In genomic region chr14:32202941-32203882, GRCh38 we compare ENCODE assay signal across 8 cellular contexts. TPM values are rescaled to one million over a fixed set of nuclear protein-coding genes. Genes with fewer than 3 reads are reported as not detected.
A peak's percentile ranks its signal among the peaks of the same experiment; 100 is the strongest.
DNase-seq lines count a peak whose midpoint lies in the region; ATAC-seq and TF ChIP-seq lines count a peak whose summit lies in the region.

Gene RNU6-8 (minus strand): TSS chr14:32203269.

- H3F3A ChIP-seq in GM23338 (replicated peaks; ENCODE audit: low read depth) (no peaks in the 10 kb centered on the region), neural cell (ENCODE audit: insufficient read depth, low read length, poor library complexity, severe bottlenecking) (peaks cover 8% of the 10 kb centered on the region)

- H3K27me3 ChIP-seq in GM23338 (ENCODE audit: insufficient read depth), result peaks cover 7% of the 10 kb centered on the region; the same call in 1 of the 2 replicates
- no peaks in the 10 kb centered on the region for H3K27me3 ChIP-seq in Karpas-422 (ENCODE audit: low read length)
- H3K27me3 ChIP-seq in neural cell (ENCODE audit: insufficient read depth, low read depth, low read length), result no peaks in the 10 kb centered on the region

- peak within 1 kb of the TSS; percentile 90 for H3K4me3 Mint-ChIP-seq in GM23338
- peak within 1 kb of the TSS; percentile 86 to 97 for H3K4me3 Mint-ChIP-seq in stimulated activated naive CD8-positive, alpha-beta T cell treated with anti-CD3 and anti-CD28 coated beads, Interleukin-15, amount 100 ng/mL, for 72 hours

- H3K4me3 ChIP-seq in GM23338 (peak within 1 kb of the TSS; percentile 67), Karpas-422 (ENCODE audit: low read length) (peak within 1 kb of the TSS; percentile 79), fibroblast of villous mesenchyme (ENCODE audit: low read depth, low read length) (peak within 1 kb of the TSS; percentile 77), neural cell (ENCODE audit: low read length) (peak within 1 kb of the TSS; percentile 90)

- no peaks in the 10 kb centered on the region for H3K9me3 Mint-ChIP-seq in GM23338
- H3K9me3 Mint-ChIP-seq in stimulated activated naive CD8-positive, alpha-beta T cell treated with anti-CD3 and anti-CD28 coated beads, Interleukin-15, amount 100 ng/mL, for 72 hours, result no peaks in the 10 kb centered on the region

- peak within 1 kb of the TSS; percentile 74 for H3K9ac ChIP-seq in Karpas-422 (ENCODE audit: low read length)
- H3K9ac ChIP-seq in neural cell (ENCODE audit: low read length), result peak within 1 kb of the TSS; percentile 77

- H3K36me3 ChIP-seq in GM23338 (ENCODE audit: insufficient read depth) (no peaks in the 10 kb centered on the region), Karpas-422 (ENCODE audit: insufficient read depth, low read length) (no peaks in the 10 kb centered on the region), neural cell (ENCODE audit: insufficient read depth, low read length) (no peaks in the 10 kb centered on the region)

- ATAC-seq in GM23338, result peak; percentile 78
- ATAC-seq in stimulated activated naive CD8-positive, alpha-beta T cell treated with anti-CD3 and anti-CD28 coated beads, Interleukin-15, amount 100 ng/mL, for 72 hours, result peak; percentile 85

- DNase-seq in Daoy (ENCODE audit: low read depth) (peak; percentile 94), GM23338 (ENCODE audit: low spot score) (peak; percentile 95), Karpas-422 (peak; percentile 98), RWPE1 (ENCODE audit: low spot score) (peak; percentile 83), fibroblast of villous mesenchyme (ENCODE audit: low read depth) (peak; percentile 87)
- peak; percentile 95 for DNase-seq in activated effector memory CD4-positive, alpha-beta T cell treated with anti-CD3 and anti-CD28 coated beads, Interleukin-2, amount 50 U/mL, for 16 hours
- peak; percentile 90 to 91 for DNase-seq in stimulated activated naive CD8-positive, alpha-beta T cell treated with anti-CD3 and anti-CD28 coated beads, Interleukin-15, amount 100 ng/mL, for 72 hours

- peaks cover 15% of the 10 kb centered on the region for H3K27me3 Mint-ChIP-seq in GM23338 (ENCODE audit: insufficient read depth, low read depth, poor library complexity)
- H3K27me3 Mint-ChIP-seq in stimulated activated naive CD8-positive, alpha-beta T cell treated with anti-CD3 and anti-CD28 coated beads, Interleukin-15, amount 100 ng/mL, for 72 hours, result no peaks in the 10 kb centered on the region

- no peaks in the 10 kb centered on the region for H3K36me3 Mint-ChIP-seq in GM23338 (ENCODE audit: low read depth)

- TF ChIP-seq CTCF in GM23338 (conservative IDR thresholded peaks at IDR 0.05; ENCODE audit: low read depth in 2 of 2) (no peak), RWPE1 (conservative IDR thresholded peaks at IDR 0.05; ENCODE audit: low read depth) (no peak), fibroblast of villous mesenchyme (IDR thresholded peaks at IDR 0.05; ENCODE audit: insufficient read depth, low read depth, low read length) (no peak), neural cell (IDR thresholded peaks at IDR 0.05; ENCODE audit: poor library complexity, severe bottlenecking) (no peak)

- peak within 1 kb of the TSS; percentile 97 for H2AFZ ChIP-seq in GM23338
- peak within 1 kb of the TSS; percentile 91 for H2AFZ ChIP-seq in Karpas-422 (ENCODE audit: low read length)
- H2AFZ ChIP-seq in neural cell (ENCODE audit: low read depth, low read length), result peak within 1 kb of the TSS; percentile 75

- H3K9me3 ChIP-seq in Karpas-422 (ENCODE audit: low read length) (no peaks in the 10 kb centered on the region), neural cell (ENCODE audit: low read length) (no peaks in the 10 kb centered on the region)

- H3K4me2 ChIP-seq in GM23338, result peak within 1 kb of the TSS; percentile 89
- peak within 1 kb of the TSS; percentile 95 for H3K4me2 ChIP-seq in Karpas-422 (ENCODE audit: low read depth, low read length, poor library complexity, severe bottlenecking)
- peak within 1 kb of the TSS; percentile 74 for H3K4me2 ChIP-seq in neural cell (ENCODE audit: low read length)

- no peaks in the 10 kb centered on the region for H3K79me2 ChIP-seq in GM23338 (replicated peaks; ENCODE audit: insufficient read depth)
- H3K79me2 ChIP-seq in Karpas-422 (ENCODE audit: low read length), result no peaks in the 10 kb centered on the region
- no peaks in the 10 kb centered on the region for H3K79me2 ChIP-seq in neural cell (replicated peaks; ENCODE audit: insufficient read depth, low read length)

- CTCF ChIA-PET in RWPE1 (lab: Yijun Ruan, JAX), result interaction anchor here (0.5 to 0.6 kb wide), 2 partner anchors 475 to 632 kb away, joined by 3 to 6 read pairs; no protein-coding TSS in a partner anchor

- no peak for TF ChIP-seq RAD21 in neural cell (conservative IDR thresholded peaks at IDR 0.05)

- H3K4me1 Mint-ChIP-seq in GM23338, result peaks cover 17% of the 10 kb centered on the region
- peaks cover 31% of the 10 kb centered on the region for H3K4me1 Mint-ChIP-seq in stimulated activated naive CD8-positive, alpha-beta T cell treated with anti-CD3 and anti-CD28 coated beads, Interleukin-15, amount 100 ng/mL, for 72 hours

- H3K27ac ChIP-seq in GM23338 (ENCODE audit: low read depth), result peak within 1 kb of the TSS; percentile 87; the same call in 1 of the 2 replicates
- H3K27ac ChIP-seq in Karpas-422 (ENCODE audit: low read length), result no peak within 1 kb of the TSS
- H3K27ac ChIP-seq in RWPE1, result peak within 1 kb of the TSS; percentile 88
- peak within 1 kb of the TSS; percentile 83 for H3K27ac ChIP-seq in neural cell (ENCODE audit: low read length)

- H4K20me1 ChIP-seq in GM23338 (replicated peaks; ENCODE audit: insufficient read depth), result no peaks in the 10 kb centered on the region
- H4K20me1 ChIP-seq in Karpas-422 (ENCODE audit: insufficient read depth, low read depth, low read length), result no peaks in the 10 kb centered on the region
- H4K20me1 ChIP-seq in neural cell (ENCODE audit: insufficient read depth), result no peaks in the 10 kb centered on the region

- H3K9me2 ChIP-seq in GM23338 (ENCODE audit: insufficient read depth) (no peaks in the 10 kb centered on the region), Karpas-422 (replicated peaks; ENCODE audit: insufficient read depth, low read length) (no peaks in the 10 kb centered on the region), neural cell (ENCODE audit: insufficient read depth, low read length) (no peaks in the 10 kb centered on the region)

- H3K4me1 ChIP-seq in GM23338 (ENCODE audit: insufficient read depth) (no peaks in the 10 kb centered on the region), Karpas-422 (ENCODE audit: low read length) (peaks cover 43% of the 10 kb centered on the region)

- peak; percentile 19 for TF ChIP-seq EP300 in neural cell (conservative IDR thresholded peaks at IDR 0.05; ENCODE audit: poor library complexity, severe bottlenecking)

- H3K27ac Mint-ChIP-seq in GM23338, result peak within 1 kb of the TSS; percentile 100
- H3K27ac Mint-ChIP-seq in stimulated activated naive CD8-positive, alpha-beta T cell treated with anti-CD3 and anti-CD28 coated beads, Interleukin-15, amount 100 ng/mL, for 72 hours, result peak within 1 kb of the TSS; percentile 100

- POLR2A ChIA-PET in RWPE1 (lab: Yijun Ruan, JAX; ENCODE audit: low non-redundant PET), result interaction anchor here (1.0 kb wide), 1 partner anchor 126 kb away, joined by 3 read pairs; the partner anchor contains the start of gene ARHGAP5

TF ChIP-seq in neural cell, 6 proteins besides CTCF, POLR2A, EP300 and RAD21:
- TF ChIP-seq TAF1 (IDR thresholded peaks at IDR 0.05; ENCODE audit: low read depth), result no peak
- TF ChIP-seq EZH2 (IDR thresholded peaks at IDR 0.05; ENCODE audit: borderline replicate concordance, insufficient read depth, low read length, poor library complexity, severe bottlenecking), result no peak
- TF ChIP-seq POLR2AphosphoS5 (IDR thresholded peaks at IDR 0.05), result peak; percentile 16
- TF ChIP-seq SMC3 (conservative IDR thresholded peaks at IDR 0.05; ENCODE audit: poor library complexity), result peak; percentile 15
- TF ChIP-seq MXI1 (conservative IDR thresholded peaks at IDR 0.05; ENCODE audit: poor library complexity, severe bottlenecking), result peak; percentile 76
- TF ChIP-seq REST (IDR thresholded peaks at IDR 0.05; ENCODE audit: borderline replicate concordance), result no peak

RNA-seq across cellular contexts. Expression of gene RNU6-8, which starts in this region (rescaled TPM):
- total RNA-seq in Daoy (2014; rRNA removed; shearing (Covaris generic)), result not detected in 2 replicates
- total RNA-seq in GM23338 (2014; rRNA removed; shearing (Covaris generic)), result not detected in 2 replicates
- polyA plus RNA-seq in GM23338 (2016; fragmentation: Nextera tagmentation; extraction: Ambion mirVana), result 39.1 TPM in 1 of 2 replicates, not detected in the other
- total RNA-seq in Karpas-422 (2014; rRNA removed; shearing (Covaris generic); ENCODE audit: low replicate concordance), result not detected in 2 replicates
- not detected in 2 replicates for total RNA-seq in fibroblast of villous mesenchyme
- polyA plus RNA-seq in neural cell, result not detected in 2 replicates
- polyA minus RNA-seq in neural cell, result not detected in 2 replicates

Comparison
In these comparisons a context has a peak if more than half of its experiments do, and no peak if none do; other contexts are left out.
1. Peak in DNase-seq in Daoy; RNA of the gene not detected or under 1 TPM.
2. Peak in DNase-seq, H3K4me3 ChIP-seq, H3K9ac ChIP-seq and H3K4me2 ChIP-seq in Karpas-422; RNA of the gene not detected or under 1 TPM.
3. Peak in DNase-seq and H3K4me3 ChIP-seq in fibroblast of villous mesenchyme; RNA of the gene not detected or under 1 TPM.